ENCODE assay signal across 14 cellular contexts in genomic region chr2:1004398-1004797, GRCh38. TPM values are rescaled to one million over a fixed set of nuclear protein-coding genes. Genes with fewer than 3 reads are reported as not detected.
"Had no signal": no experiment of that assay in that cellular context is flagged by ENCODE, and none has a peak within 500 bp of the region (broad histone marks: within the 10 kb centered on the region; RNA-seq: fewer than 3 reads in every experiment).

No MANE protein-coding gene starts in this region.

- H3K9me3 ChIP-seq: adrenal gland had no signal

- H3K27me3 ChIP-seq: adrenal gland, heart left ventricle had no signal

- H3K27ac ChIP-seq: adrenal gland, heart left ventricle had no signal

- ATAC-seq: effector memory CD8-positive, alpha-beta T cell; heart left ventricle; stimulated activated naive B cell treated with anti-CD40 and anti-IgM and Interleukin-4, amounts not matched to agents 10 μg/mL and 1 μg/mL and 100 μg/mL, for 72 hours had no signal

- DNase-seq: activated CD4-positive, alpha-beta T cell treated with anti-CD3 and anti-CD28 coated beads, Interleukin-2, amount 50 U/mL, for 1 hour; adrenal gland; dermis blood vessel endothelial cell; effector memory CD8-positive, alpha-beta T cell; heart left ventricle; mesendoderm; retina; stimulated activated CD4-positive, alpha-beta T cell treated with anti-CD3 and anti-CD28 coated beads, Interleukin-15, amount 100 ng/mL, for 24 hours; stimulated activated CD4-positive, alpha-beta T cell treated with anti-CD3 and anti-CD28 coated beads, Interleukin-4, amount 100 ng/mL, for 1 hour; stimulated activated naive B cell treated with anti-CD40 and anti-IgM and Interleukin-4, amounts not matched to agents 10 μg/mL and 1 μg/mL and 100 μg/mL, for 72 hours; T-helper 9 cell; trophoblast cell had no signal

- H3K4me3 ChIP-seq: adrenal gland, heart left ventricle had no signal

- H3K4me1 ChIP-seq: adrenal gland, heart left ventricle had no signal

- H3K36me3 ChIP-seq: adrenal gland, heart left ventricle had no signal

RNA-seq across cellular contexts. Expression of gene SNTG2, which starts 53.7 kb away (rescaled TPM):
- total RNA-seq: chondrocyte, fibroblast of lung had no signal
